8 cellular contexts compared by ENCODE assay signal in genomic region chr2:127675335-127676261, GRCh38. TPM values are rescaled to one million over a fixed set of nuclear protein-coding genes. Genes with fewer than 3 reads are reported as not detected.
DNase-seq lines count a peak whose midpoint lies in the region; ATAC-seq, FAIRE-seq and TF ChIP-seq lines count a peak whose summit lies in the region.

A gene with protein sequence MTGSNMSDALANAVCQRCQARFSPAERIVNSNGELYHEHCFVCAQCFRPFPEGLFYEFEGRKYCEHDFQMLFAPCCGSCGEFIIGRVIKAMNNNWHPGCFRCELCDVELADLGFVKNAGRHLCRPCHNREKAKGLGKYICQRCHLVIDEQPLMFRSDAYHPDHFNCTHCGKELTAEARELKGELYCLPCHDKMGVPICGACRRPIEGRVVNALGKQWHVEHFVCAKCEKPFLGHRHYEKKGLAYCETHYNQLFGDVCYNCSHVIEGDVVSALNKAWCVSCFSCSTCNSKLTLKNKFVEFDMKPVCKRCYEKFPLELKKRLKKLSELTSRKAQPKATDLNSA (minus strand): TSS chr2:127675530. CDS start chr2:127675024, 506 bp downstream.

- no peaks in the 10 kb centered on the region for H3K36me3 ChIP-seq in BLaER1
- H3K36me3 ChIP-seq in HUES6 (ENCODE audit: control insufficient read depth, insufficient read depth, low read length), result no peaks in the 10 kb centered on the region
- H3K36me3 ChIP-seq in keratinocyte (ENCODE audit: control insufficient read depth in 2 of 2, extremely low read depth in 1 of 2, insufficient read depth in 2 of 2, low read length in 2 of 2), result no peaks in the 10 kb centered on the region

- no peaks in the 10 kb centered on the region for H3K79me2 ChIP-seq in keratinocyte (ENCODE audit: control insufficient read depth, insufficient read depth, low read length)

- dilution Hi-C loops in keratinocyte (cut with MboI; ENCODE audit: extremely low pct_ligation_motif_present, low sequenced_read_pairs), result loop anchor here (25.0 kb wide), 1 partner anchor 88 kb away; no protein-coding TSS in a partner anchor

- no peak for FAIRE-seq in keratinocyte (lab: Jason Lieb, UNC)
- no peak for FAIRE-seq in GM12891 (lab: Jason Lieb, UNC)

- TF ChIP-seq POLR2A in GM12891 (IDR thresholded peaks at IDR 0.05; ENCODE audit: low read depth, low read length), result no peak

- CTCF ChIA-PET in MCF 10A (lab: Yijun Ruan, JAX), result interaction anchor here (0.5 to 1.8 kb wide), 4 partner anchors 17 to 302 kb away, joined by 3 to 12 read pairs (median 3); no protein-coding TSS in a partner anchor

- peak within 1 kb of the TSS; percentile 66 for H3K4me3 ChIP-seq in BLaER1
- peak within 1 kb of the TSS; percentile 77 for H3K4me3 ChIP-seq in HUES6 (ENCODE audit: low read depth, low read length)
- H3K4me3 ChIP-seq in keratinocyte (ENCODE audit: control insufficient read depth in 2 of 3, extremely low read depth in 1 of 3, insufficient read depth in 2 of 3, low read depth in 1 of 3, low read length in 3 of 3), result peak within 1 kb of the TSS; percentile 11 to 41 (median 27)

- no peaks in the 10 kb centered on the region for H3K9me3 Mint-ChIP-seq in MCF 10A (ENCODE audit: unreplicated experiment)
- H3K9me3 Mint-ChIP-seq in stimulated activated memory B cell treated with anti-CD40 and anti-IgM and Interleukin-4, amounts not matched to agents 10 μg/mL and 1 μg/mL and 100 μg/mL, for 72 hours, result no peaks in the 10 kb centered on the region

- no TSS peak for BruUV-seq in MCF 10A (replicated peaks; lab: Mats Ljungman, UMichigan)

- peaks cover 48% of the 10 kb centered on the region for H3K27me3 Mint-ChIP-seq in MCF 10A (ENCODE audit: insufficient read depth, unreplicated experiment)
- peaks cover 63% of the 10 kb centered on the region for H3K27me3 Mint-ChIP-seq in stimulated activated memory B cell treated with anti-CD40 and anti-IgM and Interleukin-4, amounts not matched to agents 10 μg/mL and 1 μg/mL and 100 μg/mL, for 72 hours

- H3K4me3 Mint-ChIP-seq in MCF 10A (ENCODE audit: unreplicated experiment), result peak within 1 kb of the TSS; percentile 49
- peak within 1 kb of the TSS; percentile 78 for H3K4me3 Mint-ChIP-seq in stimulated activated memory B cell treated with anti-CD40 and anti-IgM and Interleukin-4, amounts not matched to agents 10 μg/mL and 1 μg/mL and 100 μg/mL, for 72 hours

- DNase-seq in MCF 10A (ENCODE audit: unreplicated experiment) (no peak), keratinocyte (ENCODE audit: low read depth, low spot score) (no peak), NCI-H187 (lab: John Stamatoyannopoulos, UW) (no peak), GM12891 (ENCODE audit: insufficient read length, low spot score) (no peak)
- DNase-seq in activated CD4-positive, alpha-beta T cell treated with anti-CD3 and anti-CD28 coated beads for 4 hours, result no peak

- H3K9ac ChIP-seq in BLaER1 (peak within 1 kb of the TSS; percentile 55; the same call in 1 of the 2 replicates), HUES6 (ENCODE audit: low read length) (peak within 1 kb of the TSS; percentile 51), keratinocyte (ENCODE audit: control insufficient read depth, extremely low read depth, insufficient read depth, low read length) (no peak within 1 kb of the TSS)

- no peaks in the 10 kb centered on the region for H3K9me1 ChIP-seq in keratinocyte (ENCODE audit: control insufficient read depth, extremely low read depth, insufficient read depth, low read length)

- H3K27ac ChIP-seq in BLaER1 (no peak within 1 kb of the TSS), HUES6 (ENCODE audit: low read depth, low read length) (no peak within 1 kb of the TSS), keratinocyte (ENCODE audit: control insufficient read depth, insufficient read depth, low read length) (no peak within 1 kb of the TSS)

- POLR2A ChIA-PET in MCF 10A (lab: Yijun Ruan, JAX), result interaction anchor here (0.6 to 0.7 kb wide), 3 partner anchors 27 to 101 kb away, joined by 3 read pairs; no protein-coding TSS in a partner anchor

- H4K20me1 ChIP-seq in BLaER1 (peaks cover 52% of the 10 kb centered on the region), keratinocyte (ENCODE audit: control insufficient read depth, extremely low read depth, insufficient read depth, low read length) (no peaks in the 10 kb centered on the region)

- intact Hi-C loops in MCF 10A (cut with micrococcal nuclease), result no loop called here

- H3K4me1 Mint-ChIP-seq in MCF 10A (ENCODE audit: insufficient read depth, unreplicated experiment), result no peaks in the 10 kb centered on the region
- peaks cover 17% of the 10 kb centered on the region for H3K4me1 Mint-ChIP-seq in stimulated activated memory B cell treated with anti-CD40 and anti-IgM and Interleukin-4, amounts not matched to agents 10 μg/mL and 1 μg/mL and 100 μg/mL, for 72 hours

- TF ChIP-seq CTCF in MCF 10A (IDR thresholded peaks at IDR 0.05; ENCODE audit: unreplicated experiment), result no peak
- TF ChIP-seq CTCF in keratinocyte (optimal IDR thresholded peaks at IDR 0.05 in 1 of 3, IDR thresholded peaks at IDR 0.05 in 1 of 3, conservative IDR thresholded peaks at IDR 0.05 in 1 of 3; ENCODE audit: extremely low read depth in 1 of 3, insufficient read depth in 2 of 3, low read length in 3 of 3), result peak in 2 of 3 experiments; percentile 3 to 9

- peak within 1 kb of the TSS; percentile 38 for H2AFZ ChIP-seq in keratinocyte (ENCODE audit: control insufficient read depth, low read length)

- H3K4me1 ChIP-seq in BLaER1 (peaks cover 51% of the 10 kb centered on the region), HUES6 (ENCODE audit: control insufficient read depth, insufficient read depth, low read length) (peaks cover 9% of the 10 kb centered on the region; the same call in 1 of the 2 replicates), keratinocyte (ENCODE audit: control insufficient read depth, extremely low read depth, insufficient read depth, low read length) (peaks cover 5% of the 10 kb centered on the region)

- H3K9me3 ChIP-seq in BLaER1 (no peaks in the 10 kb centered on the region), HUES6 (ENCODE audit: control insufficient read depth, insufficient read depth, low read depth, low read length) (no peaks in the 10 kb centered on the region), keratinocyte (ENCODE audit: control insufficient read depth, low read depth, low read length) (no peaks in the 10 kb centered on the region)

- H3K27me3 ChIP-seq in BLaER1, result peaks cover 65% of the 10 kb centered on the region
- H3K27me3 ChIP-seq in HUES6 (ENCODE audit: control insufficient read depth, insufficient read depth, low read length), result peaks cover 85% of the 10 kb centered on the region
- peaks cover 70% of the 10 kb centered on the region for H3K27me3 ChIP-seq in keratinocyte (ENCODE audit: control insufficient read depth, extremely low read depth, insufficient read depth, low read length)

- H3K4me2 ChIP-seq in BLaER1 (peak within 1 kb of the TSS; percentile 96), keratinocyte (ENCODE audit: control insufficient read depth, extremely low read depth, insufficient read depth, low read depth, low read length) (peak within 1 kb of the TSS; percentile 55)

- peak; percentile 13 for ATAC-seq in stimulated activated memory B cell treated with anti-CD40 and anti-IgM and Interleukin-4, amounts not matched to agents 10 μg/mL and 1 μg/mL and 100 μg/mL, for 72 hours

- no peak within 1 kb of the TSS for H3K27ac Mint-ChIP-seq in MCF 10A (ENCODE audit: low read depth, unreplicated experiment)
- H3K27ac Mint-ChIP-seq in stimulated activated memory B cell treated with anti-CD40 and anti-IgM and Interleukin-4, amounts not matched to agents 10 μg/mL and 1 μg/mL and 100 μg/mL, for 72 hours, result peak within 1 kb of the TSS; percentile 42

- no peaks in the 10 kb centered on the region for H3K36me3 Mint-ChIP-seq in MCF 10A (ENCODE audit: insufficient read depth, unreplicated experiment)
- no peaks in the 10 kb centered on the region for H3K36me3 Mint-ChIP-seq in stimulated activated memory B cell treated with anti-CD40 and anti-IgM and Interleukin-4, amounts not matched to agents 10 μg/mL and 1 μg/mL and 100 μg/mL, for 72 hours

TF ChIP-seq in GM12891, 5 proteins besides CTCF, POLR2A, EP300 and RAD21:
- TF ChIP-seq PAX5 (IDR thresholded peaks at IDR 0.05; ENCODE audit: insufficient read depth, low read length, severe bottlenecking) (no peak), TAF1 (IDR thresholded peaks at IDR 0.05; ENCODE audit: low read depth, low read length) (no peak), POU2F2 (IDR thresholded peaks at IDR 0.05; ENCODE audit: low read depth, low read length) (no peak), SPI1 (IDR thresholded peaks at IDR 0.05; ENCODE audit: low read depth, low read length) (no peak), POLR2AphosphoS5 (IDR thresholded peaks at IDR 0.05; ENCODE audit: low read depth, low read length) (no peak)

RNA-seq across cellular contexts. Expression of the gene that starts here (rescaled TPM):
- not detected in 2 replicates for total RNA-seq in MCF 10A (2022)
- polyA plus RNA-seq in keratinocyte, result not detected in 3 replicates
- not detected for polyA plus RNA-seq in keratinocyte (2011; ENCODE audit: low read depth)
- polyA plus RNA-seq in keratinocyte (2011; cell fraction: cytosol; rRNA removed), result 0.05 and 0.11 TPM in 2 replicates
- polyA plus RNA-seq in keratinocyte (2011; cell fraction: nucleus; rRNA removed), result 0.10 and 0.39 TPM in 2 replicates
- polyA plus RNA-seq in keratinocyte (2012; ENCODE audit: low replicate concordance), result 0.24 TPM in 1 of 2 replicates, not detected in the other
- polyA minus RNA-seq in keratinocyte, result 0.06 TPM in 1 of 3 replicates, not detected in the others
- polyA minus RNA-seq in keratinocyte (2011; cell fraction: cytosol; rRNA and poly(A)+ RNA removed), result not detected
- polyA minus RNA-seq in keratinocyte (2011; cell fraction: nucleus; rRNA and poly(A)+ RNA removed), result not detected in 2 replicates
- 1.5 TPM for polyA plus RNA-seq in GM12891 (2012; ENCODE audit: low read depth, missing spikeins)

Comparison
In these comparisons a context has a peak if more than half of its experiments do, and no peak if none do; other contexts are left out.
1. H3K4me3 ChIP-seq: peak in every context shown above with its lines; median percentile 77 in HUES6; 66 in BLaER1; 27 in keratinocyte.